ENCODE assay signal across 19 cellular contexts in genomic region chr6:5832621-5833107, GRCh38.
A peak's percentile ranks its signal among the peaks of the same experiment; 100 is the strongest.
DNase-seq lines count a peak whose midpoint lies in the region; ATAC-seq and TF ChIP-seq lines count a peak whose summit lies in the region.
"Had no signal": no experiment of that assay in that cellular context is flagged by ENCODE, and none has a peak within 500 bp of the region (broad histone marks: within the 10 kb centered on the region; RNA-seq: fewer than 3 reads in every experiment).

No MANE protein-coding gene starts in this region.

- no peaks in the 10 kb centered on the region for H3K9me3 Mint-ChIP-seq in activated T-cell treated with anti-CD3 and anti-CD28 coated beads, Interleukin-2, amount 50 U/mL, for 72 hours
- H3K9me3 Mint-ChIP-seq in activated T-cell treated with anti-CD3 and anti-CD28 coated beads, Interleukin-2, amount 50 U/mL, for 4 hours = no peaks in the 10 kb centered on the region
- H3K9me3 Mint-ChIP-seq in activated T-helper 17 cell treated with anti-CD3 and anti-CD28 coated beads, Interleukin-2, amount 50 U/mL, for 72 hours = no peaks in the 10 kb centered on the region
- no peaks in the 10 kb centered on the region for H3K9me3 Mint-ChIP-seq in Calu3 (ENCODE audit: low read depth, unreplicated experiment)
- H3K9me3 Mint-ChIP-seq: IgD-negative memory B cell; stimulated activated naive B cell treated with anti-CD40 and anti-IgM and Interleukin-4, amounts not matched to agents 10 μg/mL and 1 μg/mL and 100 μg/mL, for 72 hours had no signal

- no peaks in the 10 kb centered on the region for H3K27me3 ChIP-seq in HL-60 (ENCODE audit: insufficient read depth, poor library complexity, severe bottlenecking)
- no peaks in the 10 kb centered on the region for H3K27me3 ChIP-seq in spleen (replicated peaks in 1 of 7)
- H3K27me3 ChIP-seq in right atrium auricular region = no peaks in the 10 kb centered on the region
- H3K27me3 ChIP-seq: breast epithelium, esophagus muscularis mucosa, left lung, upper lobe of left lung had no signal

- peak overlapping the region in 1 of 2 donors; percentile 1 for H3K4me3 Mint-ChIP-seq in activated T-cell treated with anti-CD3 and anti-CD28 coated beads, Interleukin-2, amount 50 U/mL, for 72 hours
- no peak overlapping the region for H3K4me3 Mint-ChIP-seq in activated T-cell treated with anti-CD3 and anti-CD28 coated beads, Interleukin-2, amount 50 U/mL, for 4 hours
- H3K4me3 Mint-ChIP-seq in activated T-helper 17 cell treated with anti-CD3 and anti-CD28 coated beads, Interleukin-2, amount 50 U/mL, for 72 hours = peak overlapping the region; percentile 68
- H3K4me3 Mint-ChIP-seq in Calu3 (ENCODE audit: low read depth, unreplicated experiment) = no peak overlapping the region
- H3K4me3 Mint-ChIP-seq: stimulated activated naive B cell treated with anti-CD40 and anti-IgM and Interleukin-4, amounts not matched to agents 10 μg/mL and 1 μg/mL and 100 μg/mL, for 72 hours had no signal

- no TSS peak for BruUV-seq in Calu3 (replicated peaks; lab: Mats Ljungman, UMichigan)

- ATAC-seq in activated T-cell treated with anti-CD3 and anti-CD28 coated beads, Interleukin-2, amount 50 U/mL, for 72 hours (replicated peaks in 1 of 2) = no peak
- ATAC-seq in activated T-cell treated with anti-CD3 and anti-CD28 coated beads, Interleukin-2, amount 50 U/mL, for 4 hours = no peak
- no peak for ATAC-seq in activated T-helper 17 cell treated with anti-CD3 and anti-CD28 coated beads, Interleukin-2, amount 50 U/mL, for 72 hours (replicated peaks)
- ATAC-seq: left lung; stimulated activated naive B cell treated with anti-CD40 and anti-IgM and Interleukin-4, amounts not matched to agents 10 μg/mL and 1 μg/mL and 100 μg/mL, for 72 hours had no signal

- peaks cover 33% of the 10 kb centered on the region for H3K4me1 Mint-ChIP-seq in activated T-cell treated with anti-CD3 and anti-CD28 coated beads, Interleukin-2, amount 50 U/mL, for 72 hours (ENCODE audit: low read depth)
- H3K4me1 Mint-ChIP-seq in activated T-cell treated with anti-CD3 and anti-CD28 coated beads, Interleukin-2, amount 50 U/mL, for 4 hours (ENCODE audit: low read depth) = peaks cover 34% of the 10 kb centered on the region
- H3K4me1 Mint-ChIP-seq in activated T-helper 17 cell treated with anti-CD3 and anti-CD28 coated beads, Interleukin-2, amount 50 U/mL, for 72 hours = peaks cover 23% of the 10 kb centered on the region
- no peaks in the 10 kb centered on the region for H3K4me1 Mint-ChIP-seq in Calu3 (ENCODE audit: low read depth, unreplicated experiment)

- WGBS in spleen, 5 donors = 64 to 85% (median 70%) methylated on average over 2 to 3 of the region's 3 CpGs

- TF ChIP-seq CTCF in HL-60 (IDR thresholded peaks at IDR 0.05; ENCODE audit: insufficient read depth, low read length) (no peak), spleen (IDR thresholded peaks at IDR 0.05 in 8 of 11, conservative IDR thresholded peaks at IDR 0.05 in 3 of 11) (no peak), right atrium auricular region (IDR thresholded peaks at IDR 0.05) (no peak), Calu3 (IDR thresholded peaks at IDR 0.05; ENCODE audit: unreplicated experiment) (no peak)

- DNase-seq in activated T-cell treated with anti-CD3 and anti-CD28 coated beads, Interleukin-2, amount 50 U/mL, for 72 hours = no peak
- DNase-seq in activated T-cell treated with anti-CD3 and anti-CD28 coated beads, Interleukin-2, amount 50 U/mL, for 4 hours = no peak
- no peak for DNase-seq in HL-60 (ENCODE audit: low read depth in 1 of 2, low spot score in 1 of 2)
- DNase-seq in spleen = peak; percentile 50
- DNase-seq in right atrium auricular region (ENCODE audit: low spot score) = no peak
- DNase-seq in Calu3 = no peak
- no peak for DNase-seq in NCI-H1436 treated with DMSO at 0.1 percent for 48 hours (lab: John Stamatoyannopoulos, UW)
- DNase-seq: left lung; NCI-H2029 treated with DMSO at 0.1 percent for 48 hours; NCI-H446 treated with DMSO at 0.1 percent for 48 hours; nucleus accumbens; retina; stimulated activated naive B cell treated with anti-CD40 and anti-IgM and Interleukin-4, amounts not matched to agents 10 μg/mL and 1 μg/mL and 100 μg/mL, for 72 hours; upper lobe of left lung had no signal

- no peaks in the 10 kb centered on the region for H3K36me3 Mint-ChIP-seq in activated T-cell treated with anti-CD3 and anti-CD28 coated beads, Interleukin-2, amount 50 U/mL, for 72 hours (ENCODE audit: insufficient read depth in 2 of 2)
- no peaks in the 10 kb centered on the region for H3K36me3 Mint-ChIP-seq in activated T-cell treated with anti-CD3 and anti-CD28 coated beads, Interleukin-2, amount 50 U/mL, for 4 hours (ENCODE audit: insufficient read depth)
- no peaks in the 10 kb centered on the region for H3K36me3 Mint-ChIP-seq in activated T-helper 17 cell treated with anti-CD3 and anti-CD28 coated beads, Interleukin-2, amount 50 U/mL, for 72 hours (ENCODE audit: low read depth)
- H3K36me3 Mint-ChIP-seq in Calu3 (ENCODE audit: insufficient read depth, unreplicated experiment) = peaks cover 4% of the 10 kb centered on the region
- H3K36me3 Mint-ChIP-seq: stimulated activated naive B cell treated with anti-CD40 and anti-IgM and Interleukin-4, amounts not matched to agents 10 μg/mL and 1 μg/mL and 100 μg/mL, for 72 hours had no signal

- H3K27ac Mint-ChIP-seq in activated T-cell treated with anti-CD3 and anti-CD28 coated beads, Interleukin-2, amount 50 U/mL, for 72 hours = peak overlapping the region; percentile 17
- H3K27ac Mint-ChIP-seq in activated T-helper 17 cell treated with anti-CD3 and anti-CD28 coated beads, Interleukin-2, amount 50 U/mL, for 72 hours = peak overlapping the region; percentile 84
- H3K27ac Mint-ChIP-seq in Calu3 (ENCODE audit: unreplicated experiment) = no peak overlapping the region

- H3K36me3 ChIP-seq in spleen (no peaks in the 10 kb centered on the region), right atrium auricular region (no peaks in the 10 kb centered on the region)
- H3K36me3 ChIP-seq: breast epithelium, esophagus muscularis mucosa, HAP-1, left lung, upper lobe of left lung had no signal

- no peak for TF ChIP-seq POLR2A in spleen (IDR thresholded peaks at IDR 0.05)

- H3K4me3 ChIP-seq in HL-60 (replicated peaks; ENCODE audit: insufficient read depth, low read length) (no peak overlapping the region), spleen (peak overlapping the region in 1 of 8 donors; percentile 27), right atrium auricular region (no peak overlapping the region)
- H3K4me3 ChIP-seq: breast epithelium, esophagus muscularis mucosa, HAP-1, left lung, upper lobe of left lung had no signal

- intact Hi-C loops in spleen (cut with DNase I; ENCODE audit: low total_unique reads) (no loop called here), Calu3 (cut with micrococcal nuclease; ENCODE audit: unreplicated experiment) (no loop called here)

- peak overlapping the region; percentile 11; the same call in 1 of the 2 replicates for H3K27ac ChIP-seq in HL-60 (replicated peaks)
- peak overlapping the region in 5 of 8 donors; percentile 7 to 82 (median 65) for H3K27ac ChIP-seq in spleen
- H3K27ac ChIP-seq in right atrium auricular region = no peak overlapping the region
- H3K27ac ChIP-seq: breast epithelium, esophagus muscularis mucosa, upper lobe of left lung had no signal

- CTCF ChIA-PET in Calu3 (lab: Charles Lee) = no interaction called here

- H3K4me1 ChIP-seq in spleen (peaks cover 0 to 32% (median 16%) of the 10 kb centered on the region in 6 donors), right atrium auricular region (peaks cover 0 to 5% of the 10 kb centered on the region in 2 donors)
- H3K4me1 ChIP-seq: breast epithelium, HAP-1 had no signal

- H3K9me3 ChIP-seq in spleen (no peaks in the 10 kb centered on the region), right atrium auricular region (no peaks in the 10 kb centered on the region)
- H3K9me3 ChIP-seq: esophagus muscularis mucosa, HAP-1, left lung, upper lobe of left lung had no signal

- no peaks in the 10 kb centered on the region for H3K27me3 Mint-ChIP-seq in activated T-cell treated with anti-CD3 and anti-CD28 coated beads, Interleukin-2, amount 50 U/mL, for 72 hours (ENCODE audit: low read depth)
- no peaks in the 10 kb centered on the region for H3K27me3 Mint-ChIP-seq in activated T-cell treated with anti-CD3 and anti-CD28 coated beads, Interleukin-2, amount 50 U/mL, for 4 hours (ENCODE audit: low read depth)
- no peaks in the 10 kb centered on the region for H3K27me3 Mint-ChIP-seq in activated T-helper 17 cell treated with anti-CD3 and anti-CD28 coated beads, Interleukin-2, amount 50 U/mL, for 72 hours
- H3K27me3 Mint-ChIP-seq in Calu3 (ENCODE audit: unreplicated experiment) = no peaks in the 10 kb centered on the region
- H3K27me3 Mint-ChIP-seq: stimulated activated naive B cell treated with anti-CD40 and anti-IgM and Interleukin-4, amounts not matched to agents 10 μg/mL and 1 μg/mL and 100 μg/mL, for 72 hours had no signal

Comparison
In these comparisons a context has a peak if more than half of its experiments do, and no peak if none do; other contexts are left out.
1. H3K27ac ChIP-seq: peak in HL-60 (single experiment) and spleen (5 of 8); none in right atrium auricular region (0 of 2).